In the genomic region with DNA sequence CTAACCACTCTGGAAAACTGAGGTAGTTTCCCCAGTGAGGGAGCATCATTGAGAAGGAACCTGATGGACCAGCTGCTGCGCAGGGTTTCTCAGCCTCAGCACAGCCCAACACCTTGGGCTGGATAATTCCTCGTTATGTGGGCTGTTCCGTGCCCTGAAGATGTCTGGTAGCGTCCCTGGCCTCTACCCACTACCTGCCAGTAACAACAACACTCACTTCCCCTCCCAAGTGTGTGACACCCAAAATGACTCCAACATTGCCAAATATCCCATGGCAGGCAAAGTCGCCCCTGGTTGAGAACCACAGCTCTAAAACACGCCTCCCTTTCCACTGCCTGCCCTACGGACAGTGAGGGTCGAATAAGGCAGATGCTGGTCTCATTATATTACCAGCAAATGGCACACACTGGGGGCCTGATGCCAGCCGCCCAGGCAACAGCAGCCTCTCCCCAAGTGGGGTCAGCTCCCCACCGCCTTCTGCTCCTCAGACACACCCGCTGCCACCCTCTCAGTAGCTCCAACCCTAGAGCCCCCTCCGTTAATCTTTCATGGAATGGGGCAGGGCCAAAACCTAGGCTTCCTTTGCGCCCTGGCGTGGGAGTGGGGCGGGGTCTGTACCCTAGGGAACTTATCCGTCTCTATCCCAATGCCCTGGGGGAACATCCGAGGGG, we compare ENCODE assay signal across 9 cellular contexts. TPM values are rescaled to one million over a fixed set of nuclear protein-coding genes. Genes with fewer than 3 reads are reported as not detected.
DNase-seq lines count a peak whose midpoint lies in the region; ATAC-seq, FAIRE-seq and TF ChIP-seq lines count a peak whose summit lies in the region.
"Had no signal": no experiment of that assay in that cellular context is flagged by ENCODE, and none has a peak within 500 bp of the region (broad histone marks: within the 10 kb centered on the region; RNA-seq: fewer than 3 reads in every experiment).

No MANE protein-coding gene starts in this region.

- peaks cover 26% of the 10 kb centered on the region for H3K36me3 ChIP-seq in NT2/D1 (ENCODE audit: insufficient read depth, insufficient read length, low read length)
- H3K36me3 ChIP-seq in endothelial cell of umbilical vein (ENCODE audit: control insufficient read depth in 2 of 2, extremely low read depth in 1 of 2, insufficient read depth in 2 of 2, low read length in 2 of 2) = no peaks in the 10 kb centered on the region

- DNase-seq in GM12864 (ENCODE audit: low read depth) (no peak), NT2/D1 (ENCODE audit: low read depth, low spot score) (no peak), endothelial cell of umbilical vein (ENCODE audit: low read depth, low spot score) (no peak), progenitor cell of endocrine pancreas (ENCODE audit: low spot score, unreplicated experiment) (no peak), epidermal melanocyte (ENCODE audit: insufficient read length, low spot score) (no peak), ecto neural progenitor cell (ENCODE audit: low spot score) (no peak)
- DNase-seq: NCI-H2227 treated with DMSO at 0.1 percent for 48 hours had no signal

- H3K9me3 Mint-ChIP-seq in progenitor cell of endocrine pancreas (ENCODE audit: low read depth) = no peaks in the 10 kb centered on the region

- peak overlapping the region; percentile 73 for H3K4me3 Mint-ChIP-seq in progenitor cell of endocrine pancreas (ENCODE audit: low read depth)

- intact Hi-C loops in endothelial cell of umbilical vein (cut with micrococcal nuclease) = loop anchor here (10.0 kb wide), 1 partner anchor 185 kb away; no protein-coding TSS in a partner anchor

- no peaks in the 10 kb centered on the region for H4K20me1 ChIP-seq in endothelial cell of umbilical vein (replicated peaks; ENCODE audit: control insufficient read depth, extremely low read depth, insufficient read depth, low read length)

- peaks cover 41% of the 10 kb centered on the region for H3K4me1 ChIP-seq in NT2/D1 (ENCODE audit: insufficient read depth, insufficient read length)
- H3K4me1 ChIP-seq in endothelial cell of umbilical vein (ENCODE audit: control insufficient read depth, extremely low read depth, insufficient read depth, low read length) = peaks cover 36% of the 10 kb centered on the region

- CTCF ChIA-PET in endothelial cell of umbilical vein (lab: Charles Lee) = interaction anchor here (0.8 to 3.0 kb wide), 9 partner anchors 10 to 115 kb away, joined by 3 to 20 read pairs (median 3); partner anchors contain the start of genes AANAT and SPHK1

- H3K79me2 ChIP-seq in endothelial cell of umbilical vein (ENCODE audit: control insufficient read depth, insufficient read depth, low read length) = peaks cover 19% of the 10 kb centered on the region

- no peaks in the 10 kb centered on the region for H3K9me3 ChIP-seq in NT2/D1 (ENCODE audit: insufficient read depth, low read length)
- H3K9me3 ChIP-seq in endothelial cell of umbilical vein (replicated peaks; ENCODE audit: control insufficient read depth, insufficient read depth, low read length) = no peaks in the 10 kb centered on the region

- H3K36me3 Mint-ChIP-seq in progenitor cell of endocrine pancreas (ENCODE audit: insufficient read depth) = no peaks in the 10 kb centered on the region

- POLR2A ChIA-PET in endothelial cell of umbilical vein (lab: Charles Lee) = interaction anchor here (0.6 kb wide), 1 partner anchor 14 kb away, joined by 3 read pairs; no protein-coding TSS in a partner anchor

- peak overlapping the region; percentile 68 for H3K4me2 ChIP-seq in endothelial cell of umbilical vein (ENCODE audit: insufficient read depth, low read length)

- no peaks in the 10 kb centered on the region for H3K9me1 ChIP-seq in endothelial cell of umbilical vein (replicated peaks; ENCODE audit: control insufficient read depth, extremely low read depth, insufficient read depth, low read length)

- peaks cover 23% of the 10 kb centered on the region for H3K4me1 Mint-ChIP-seq in progenitor cell of endocrine pancreas (ENCODE audit: low read depth)

- no TSS peak for BruUV-seq in endothelial cell of umbilical vein (replicated peaks; lab: Mats Ljungman, UMichigan)

- H3K27ac Mint-ChIP-seq in progenitor cell of endocrine pancreas = peak overlapping the region; percentile 2

- peaks cover 2% of the 10 kb centered on the region for H3K27me3 ChIP-seq in NT2/D1 (ENCODE audit: insufficient read depth, insufficient read length)
- no peaks in the 10 kb centered on the region for H3K27me3 ChIP-seq in endothelial cell of umbilical vein (ENCODE audit: control insufficient read depth in 2 of 2, insufficient read depth in 2 of 2, low read length in 2 of 2)

- no peak overlapping the region for H2AFZ ChIP-seq in endothelial cell of umbilical vein (ENCODE audit: low read depth, low read length)

- peak overlapping the region; percentile 66 for H3K4me3 ChIP-seq in GM12864 (ENCODE audit: low read depth, low read length)
- peak overlapping the region; percentile 91 for H3K4me3 ChIP-seq in NT2/D1 (ENCODE audit: insufficient read length, low read depth)
- H3K4me3 ChIP-seq in endothelial cell of umbilical vein (replicated peaks in 1 of 3; ENCODE audit: insufficient read depth in 1 of 3, low read depth in 1 of 3, low read length in 3 of 3) = peak overlapping the region; percentile 38 to 72 (median 56)

- FAIRE-seq in endothelial cell of umbilical vein (lab: Jason Lieb, UNC) = no peak

- TF ChIP-seq CTCF in GM12864 (IDR thresholded peaks at IDR 0.05; ENCODE audit: low read depth, low read length, missing control alignments) (no peak), endothelial cell of umbilical vein (IDR thresholded peaks at IDR 0.05; ENCODE audit: extremely low read depth in 1 of 2, insufficient read depth in 1 of 2, low read depth in 1 of 2, low read length in 2 of 2) (no peak), progenitor cell of endocrine pancreas (IDR thresholded peaks at IDR 0.05; ENCODE audit: unreplicated experiment) (no peak)

- ATAC-seq in GM21390 (IDR thresholded peaks at IDR 0.05; ENCODE audit: unreplicated experiment) (no peak), HG03571 (IDR thresholded peaks at IDR 0.05; ENCODE audit: unreplicated experiment) (no peak)

- H3K27me3 Mint-ChIP-seq in progenitor cell of endocrine pancreas = peaks cover 26% of the 10 kb centered on the region

- H3K27ac ChIP-seq in endothelial cell of umbilical vein (ENCODE audit: insufficient read depth, low read depth, low read length) = peak overlapping the region; percentile 58

- TF ChIP-seq POLR2A in endothelial cell of umbilical vein (IDR thresholded peaks at IDR 0.05; ENCODE audit: low read depth, low read length) = no peak

- dilution Hi-C loops in endothelial cell of umbilical vein (cut with MboI; ENCODE audit: extremely low pct_ligation_motif_present, low sequenced_read_pairs) = no loop called here

- H3K9ac ChIP-seq in NT2/D1 (ENCODE audit: insufficient read length, low read depth) (peak overlapping the region; percentile 95), endothelial cell of umbilical vein (replicated peaks; ENCODE audit: extremely low read depth, insufficient read depth, low read length) (peak overlapping the region; percentile 69)

RNA-seq across cellular contexts. Expression of gene RHBDF2, which starts 1.0 kb away (rescaled TPM):
- total RNA-seq in endothelial cell of umbilical vein = 38.5 and 42.6 TPM in 2 replicates
- 25.5 and 35.0 TPM in 2 replicates for polyA plus RNA-seq in endothelial cell of umbilical vein
- 14.3 and 17.0 TPM in 2 replicates for polyA plus RNA-seq in endothelial cell of umbilical vein (2011; cell fraction: cytosol; rRNA removed)
- 34.9 and 50.9 TPM in 2 replicates for polyA plus RNA-seq in endothelial cell of umbilical vein (2011; cell fraction: nucleus; rRNA removed)
- 28.8 and 49.4 TPM in 2 replicates for polyA plus RNA-seq in endothelial cell of umbilical vein (2012)
- 18.1 and 20.4 TPM in 2 replicates for polyA minus RNA-seq in endothelial cell of umbilical vein
- 4.5 TPM for polyA minus RNA-seq in endothelial cell of umbilical vein (2011; cell fraction: cytosol; rRNA and poly(A)+ RNA removed)
- 16.7 and 35.6 TPM in 2 replicates for polyA minus RNA-seq in endothelial cell of umbilical vein (2011; cell fraction: nucleus; rRNA and poly(A)+ RNA removed)
- total RNA-seq in progenitor cell of endocrine pancreas = 11.8 and 12.1 TPM in 2 replicates

RNA-seq across cellular contexts. Expression of gene AANAT, which starts 32.8 kb away (rescaled TPM):
- not detected in 2 replicates for total RNA-seq in endothelial cell of umbilical vein
- polyA plus RNA-seq in endothelial cell of umbilical vein = not detected in 2 replicates
- polyA plus RNA-seq in endothelial cell of umbilical vein (2011; cell fraction: cytosol; rRNA removed) = 0.10 TPM in 1 of 2 replicates, not detected in the other
- not detected in 2 replicates for polyA plus RNA-seq in endothelial cell of umbilical vein (2011; cell fraction: nucleus; rRNA removed)
- polyA plus RNA-seq in endothelial cell of umbilical vein (2012) = not detected in 2 replicates
- not detected in 2 replicates for polyA minus RNA-seq in endothelial cell of umbilical vein
- polyA minus RNA-seq in endothelial cell of umbilical vein (2011; cell fraction: cytosol; rRNA and poly(A)+ RNA removed) = not detected
- polyA minus RNA-seq in endothelial cell of umbilical vein (2011; cell fraction: nucleus; rRNA and poly(A)+ RNA removed) = not detected in 2 replicates
- 0.40 TPM in 1 of 2 replicates, not detected in the other for total RNA-seq in progenitor cell of endocrine pancreas

RNA-seq across cellular contexts. Expression of gene CYGB, which starts 37.3 kb away (rescaled TPM):
- 0.42 and 0.91 TPM in 2 replicates for total RNA-seq in endothelial cell of umbilical vein
- polyA plus RNA-seq in endothelial cell of umbilical vein = 0.22 and 0.51 TPM in 2 replicates
- 0.26 and 0.31 TPM in 2 replicates for polyA plus RNA-seq in endothelial cell of umbilical vein (2011; cell fraction: cytosol; rRNA removed)
- polyA plus RNA-seq in endothelial cell of umbilical vein (2011; cell fraction: nucleus; rRNA removed) = 0.13 TPM in 1 of 2 replicates, not detected in the other
- 0.23 and 1.4 TPM in 2 replicates for polyA plus RNA-seq in endothelial cell of umbilical vein (2012)
- polyA minus RNA-seq in endothelial cell of umbilical vein = 0.08 and 0.36 TPM in 2 replicates
- polyA minus RNA-seq in endothelial cell of umbilical vein (2011; cell fraction: cytosol; rRNA and poly(A)+ RNA removed) = not detected
- not detected in 2 replicates for polyA minus RNA-seq in endothelial cell of umbilical vein (2011; cell fraction: nucleus; rRNA and poly(A)+ RNA removed)
- 0.46 and 1.0 TPM in 2 replicates for total RNA-seq in progenitor cell of endocrine pancreas

RNA-seq across cellular contexts. Expression of gene PRCD, which starts 39.6 kb away (rescaled TPM):
- total RNA-seq in endothelial cell of umbilical vein (not detected in 2 replicates), progenitor cell of endocrine pancreas (0.86 and 1.7 TPM in 2 replicates)
- polyA plus RNA-seq in endothelial cell of umbilical vein = not detected in 2 replicates
- polyA plus RNA-seq in endothelial cell of umbilical vein (2011; cell fraction: cytosol; rRNA removed) = not detected in 2 replicates
- polyA plus RNA-seq in endothelial cell of umbilical vein (2011; cell fraction: nucleus; rRNA removed) = 0.12 and 0.34 TPM in 2 replicates
- polyA plus RNA-seq in endothelial cell of umbilical vein (2012) = 0.26 TPM in 1 of 2 replicates, not detected in the other
- not detected in 2 replicates for polyA minus RNA-seq in endothelial cell of umbilical vein
- not detected for polyA minus RNA-seq in endothelial cell of umbilical vein (2011; cell fraction: cytosol; rRNA and poly(A)+ RNA removed)
- not detected in 2 replicates for polyA minus RNA-seq in endothelial cell of umbilical vein (2011; cell fraction: nucleus; rRNA and poly(A)+ RNA removed)

RNA-seq across cellular contexts. Expression of gene UBE2O, which starts 47.3 kb away (rescaled TPM):
- total RNA-seq in endothelial cell of umbilical vein (32.8 and 34.1 TPM in 2 replicates), progenitor cell of endocrine pancreas (43.4 and 44.6 TPM in 2 replicates)
- polyA plus RNA-seq in endothelial cell of umbilical vein = 12.1 and 13.9 TPM in 2 replicates
- polyA plus RNA-seq in endothelial cell of umbilical vein (2011; cell fraction: cytosol; rRNA removed) = 13.2 TPM in 2 replicates
- polyA plus RNA-seq in endothelial cell of umbilical vein (2011; cell fraction: nucleus; rRNA removed) = 36.1 and 37.2 TPM in 2 replicates
- 19.0 and 24.0 TPM in 2 replicates for polyA plus RNA-seq in endothelial cell of umbilical vein (2012)
- polyA minus RNA-seq in endothelial cell of umbilical vein = 82.5 and 92.5 TPM in 2 replicates
- 17.1 TPM for polyA minus RNA-seq in endothelial cell of umbilical vein (2011; cell fraction: cytosol; rRNA and poly(A)+ RNA removed)
- polyA minus RNA-seq in endothelial cell of umbilical vein (2011; cell fraction: nucleus; rRNA and poly(A)+ RNA removed) = 18.1 and 19.6 TPM in 2 replicates
